Comparison of ENCODE assay signal across 1 cellular context in genomic region chr6:141552031-141552430, GRCh38.
TF ChIP-seq lines count a peak whose summit lies in the region.

No MANE protein-coding gene starts in this region.

TF ChIP-seq in IMR-90, 13 proteins besides CTCF, POLR2A, EP300 and RAD21 (continued from another document):
- TF ChIP-seq MAFK (IDR thresholded peaks at IDR 0.05; ENCODE audit: low read depth, low read length) (no peak), CEBPB (IDR thresholded peaks at IDR 0.05; ENCODE audit: low read depth, low read length) (no peak), NFE2L2 (IDR thresholded peaks at IDR 0.05; ENCODE audit: low read depth, low read length) (no peak)
